1 cellular context compared by ENCODE assay signal in the genomic region with DNA sequence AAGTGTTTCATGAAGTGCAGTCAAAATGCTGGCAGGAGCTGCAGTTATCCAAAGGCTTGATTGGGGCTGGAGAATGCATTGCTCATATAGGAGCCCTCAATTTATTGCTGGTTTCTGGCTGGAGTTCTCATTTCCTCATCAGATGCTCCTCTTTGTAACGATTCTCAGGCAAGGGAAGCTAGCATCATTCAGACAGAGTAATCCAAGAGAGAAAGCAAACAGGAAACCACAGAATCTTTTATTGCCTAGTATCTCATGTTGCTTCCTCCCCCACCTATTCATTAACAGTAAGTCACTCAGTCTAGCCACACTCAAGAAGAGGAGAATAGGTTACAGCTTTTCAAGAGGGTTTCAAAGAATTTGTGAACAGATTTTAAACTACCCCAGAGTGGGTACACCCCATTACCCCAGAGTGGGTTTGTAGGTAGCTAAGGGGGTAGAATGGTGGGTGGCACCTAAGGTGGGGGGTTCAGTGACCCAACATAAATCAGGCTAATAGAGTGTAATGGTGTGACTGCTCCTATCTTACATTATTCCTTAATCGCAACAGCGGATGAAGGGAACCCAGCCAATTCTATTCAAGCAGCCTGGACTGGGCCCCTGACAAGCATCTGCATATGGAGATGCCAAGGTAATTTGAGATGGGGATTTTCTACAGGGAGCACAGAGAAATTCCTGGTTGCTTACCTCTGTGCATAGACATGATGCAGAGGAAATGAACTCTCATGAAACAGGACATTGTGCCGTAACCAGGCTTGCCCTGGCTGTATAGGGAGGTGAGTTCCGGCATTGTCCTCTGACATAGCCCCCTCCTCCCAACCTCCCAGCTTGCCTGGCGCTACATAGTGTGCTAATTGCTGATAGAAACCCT.
TF ChIP-seq lines count a peak whose summit lies in the region.

No MANE protein-coding gene starts in this region.

TF ChIP-seq in HEK293, 187 proteins besides CTCF, POLR2A, EP300 and RAD21 (continued from another document and continues in another):
- TF ChIP-seq ZNF280D (tag by site-specific recombination; IDR thresholded peaks at IDR 0.05) = no peak
- TF ChIP-seq ZNF354C (tag by site-specific recombination; IDR thresholded peaks at IDR 0.05; ENCODE audit: borderline replicate concordance, low read depth) = no peak
- no peak for TF ChIP-seq ZNF571 (tag by site-specific recombination; IDR thresholded peaks at IDR 0.05)
- no peak for TF ChIP-seq ZNF302 (tag by site-specific recombination; IDR thresholded peaks at IDR 0.05; ENCODE audit: low read depth)
- no peak for TF ChIP-seq ZNF560 (tag by site-specific recombination; IDR thresholded peaks at IDR 0.05; ENCODE audit: borderline replicate concordance)
- no peak for TF ChIP-seq IKZF3 (tag by site-specific recombination; IDR thresholded peaks at IDR 0.05)
- TF ChIP-seq, protein P1, sequence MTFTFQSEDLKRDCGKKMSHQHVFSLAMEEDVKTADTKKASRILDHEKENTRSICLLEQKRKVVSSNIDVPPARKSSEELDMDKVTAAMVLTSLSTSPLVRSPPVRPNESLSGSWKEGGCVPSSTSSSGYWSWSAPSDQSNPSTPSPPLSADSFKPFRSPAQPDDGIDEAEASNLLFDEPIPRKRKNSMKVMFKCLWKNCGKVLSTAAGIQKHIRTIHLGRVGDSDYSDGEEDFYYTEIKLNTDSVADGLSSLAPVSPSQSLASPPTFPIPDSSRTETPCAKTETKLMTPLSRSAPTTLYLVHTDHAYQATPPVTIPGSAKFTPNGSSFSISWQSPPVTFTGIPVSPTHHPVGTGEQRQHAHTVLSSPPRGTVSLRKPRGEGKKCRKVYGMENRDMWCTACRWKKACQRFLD (tag by site-specific recombination; IDR thresholded peaks at IDR 0.05) = no peak
- no peak for TF ChIP-seq HOXA7 (CRISPR knock-in tag; IDR thresholded peaks at IDR 0.05; ENCODE audit: borderline replicate concordance)
- TF ChIP-seq SALL2 (tag by site-specific recombination; IDR thresholded peaks at IDR 0.05; ENCODE audit: borderline replicate concordance) = no peak
- TF ChIP-seq GLI4 (tag by site-specific recombination; IDR thresholded peaks at IDR 0.05) = no peak
- no peak for TF ChIP-seq ZNF473 (tag by site-specific recombination; IDR thresholded peaks at IDR 0.05)
- no peak for TF ChIP-seq ZNF132 (tag by site-specific recombination; IDR thresholded peaks at IDR 0.05; ENCODE audit: borderline replicate concordance)
- TF ChIP-seq ZNF629 (tag by site-specific recombination; IDR thresholded peaks at IDR 0.05) = peak; percentile 75
- TF ChIP-seq, protein P2, sequence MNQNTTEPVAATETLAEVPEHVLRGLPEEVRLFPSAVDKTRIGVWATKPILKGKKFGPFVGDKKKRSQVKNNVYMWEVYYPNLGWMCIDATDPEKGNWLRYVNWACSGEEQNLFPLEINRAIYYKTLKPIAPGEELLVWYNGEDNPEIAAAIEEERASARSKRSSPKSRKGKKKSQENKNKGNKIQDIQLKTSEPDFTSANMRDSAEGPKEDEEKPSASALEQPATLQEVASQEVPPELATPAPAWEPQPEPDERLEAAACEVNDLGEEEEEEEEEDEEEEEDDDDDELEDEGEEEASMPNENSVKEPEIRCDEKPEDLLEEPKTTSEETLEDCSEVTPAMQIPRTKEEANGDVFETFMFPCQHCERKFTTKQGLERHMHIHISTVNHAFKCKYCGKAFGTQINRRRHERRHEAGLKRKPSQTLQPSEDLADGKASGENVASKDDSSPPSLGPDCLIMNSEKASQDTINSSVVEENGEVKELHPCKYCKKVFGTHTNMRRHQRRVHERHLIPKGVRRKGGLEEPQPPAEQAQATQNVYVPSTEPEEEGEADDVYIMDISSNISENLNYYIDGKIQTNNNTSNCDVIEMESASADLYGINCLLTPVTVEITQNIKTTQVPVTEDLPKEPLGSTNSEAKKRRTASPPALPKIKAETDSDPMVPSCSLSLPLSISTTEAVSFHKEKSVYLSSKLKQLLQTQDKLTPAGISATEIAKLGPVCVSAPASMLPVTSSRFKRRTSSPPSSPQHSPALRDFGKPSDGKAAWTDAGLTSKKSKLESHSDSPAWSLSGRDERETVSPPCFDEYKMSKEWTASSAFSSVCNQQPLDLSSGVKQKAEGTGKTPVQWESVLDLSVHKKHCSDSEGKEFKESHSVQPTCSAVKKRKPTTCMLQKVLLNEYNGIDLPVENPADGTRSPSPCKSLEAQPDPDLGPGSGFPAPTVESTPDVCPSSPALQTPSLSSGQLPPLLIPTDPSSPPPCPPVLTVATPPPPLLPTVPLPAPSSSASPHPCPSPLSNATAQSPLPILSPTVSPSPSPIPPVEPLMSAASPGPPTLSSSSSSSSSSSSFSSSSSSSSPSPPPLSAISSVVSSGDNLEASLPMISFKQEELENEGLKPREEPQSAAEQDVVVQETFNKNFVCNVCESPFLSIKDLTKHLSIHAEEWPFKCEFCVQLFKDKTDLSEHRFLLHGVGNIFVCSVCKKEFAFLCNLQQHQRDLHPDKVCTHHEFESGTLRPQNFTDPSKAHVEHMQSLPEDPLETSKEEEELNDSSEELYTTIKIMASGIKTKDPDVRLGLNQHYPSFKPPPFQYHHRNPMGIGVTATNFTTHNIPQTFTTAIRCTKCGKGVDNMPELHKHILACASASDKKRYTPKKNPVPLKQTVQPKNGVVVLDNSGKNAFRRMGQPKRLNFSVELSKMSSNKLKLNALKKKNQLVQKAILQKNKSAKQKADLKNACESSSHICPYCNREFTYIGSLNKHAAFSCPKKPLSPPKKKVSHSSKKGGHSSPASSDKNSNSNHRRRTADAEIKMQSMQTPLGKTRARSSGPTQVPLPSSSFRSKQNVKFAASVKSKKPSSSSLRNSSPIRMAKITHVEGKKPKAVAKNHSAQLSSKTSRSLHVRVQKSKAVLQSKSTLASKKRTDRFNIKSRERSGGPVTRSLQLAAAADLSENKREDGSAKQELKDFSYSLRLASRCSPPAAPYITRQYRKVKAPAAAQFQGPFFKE (tag by site-specific recombination; IDR thresholded peaks at IDR 0.05; ENCODE audit: borderline replicate concordance) = no peak
- TF ChIP-seq ZNF670 (tag by site-specific recombination; IDR thresholded peaks at IDR 0.05; ENCODE audit: low read depth) = no peak
- no peak for TF ChIP-seq MEIS1 (CRISPR knock-in tag; IDR thresholded peaks at IDR 0.05; ENCODE audit: borderline replicate concordance)
- no peak for TF ChIP-seq ZNF513 (tag by site-specific recombination; IDR thresholded peaks at IDR 0.05)
- no peak for TF ChIP-seq ZNF37A (tag by site-specific recombination; IDR thresholded peaks at IDR 0.05)
- no peak for TF ChIP-seq ZSCAN5A (tag by site-specific recombination; IDR thresholded peaks at IDR 0.05)
- TF ChIP-seq ZNF701 (tag by site-specific recombination; IDR thresholded peaks at IDR 0.05) = no peak
- TF ChIP-seq ZNF248 (tag by site-specific recombination; IDR thresholded peaks at IDR 0.05) = no peak
- TF ChIP-seq BCL11A (tag by site-specific recombination; IDR thresholded peaks at IDR 0.05; ENCODE audit: low read depth) = 0 out of 2 replicates have a peak, but pooled peaks have one; percentile 45
- TF ChIP-seq ZNF404 (tag by site-specific recombination; IDR thresholded peaks at IDR 0.05) = no peak
- TF ChIP-seq GLI2 (tag by site-specific recombination; IDR thresholded peaks at IDR 0.05; ENCODE audit: borderline replicate concordance, low read depth) = no peak
- 0 out of 2 replicates have a peak, but pooled peaks have one; percentile 6 for TF ChIP-seq ZNF623 (tag by site-specific recombination; IDR thresholded peaks at IDR 0.05)
- TF ChIP-seq KLF7 (tag by site-specific recombination; IDR thresholded peaks at IDR 0.05; ENCODE audit: borderline replicate concordance) = no peak
- no peak for TF ChIP-seq ZNF133 (tag by site-specific recombination; IDR thresholded peaks at IDR 0.05)
- TF ChIP-seq ZNF664 (tag by site-specific recombination; IDR thresholded peaks at IDR 0.05) = no peak
- no peak for TF ChIP-seq ZNF610 (tag by site-specific recombination; IDR thresholded peaks at IDR 0.05; ENCODE audit: borderline replicate concordance)
- TF ChIP-seq ZNF777 (tag by site-specific recombination; IDR thresholded peaks at IDR 0.05; ENCODE audit: borderline replicate concordance) = no peak
- TF ChIP-seq ZNF549 (tag by site-specific recombination; IDR thresholded peaks at IDR 0.05) = peak; percentile 57
- peak; percentile 45; the same call in 1 of the 2 replicates for TF ChIP-seq ZBTB44 (tag by site-specific recombination; IDR thresholded peaks at IDR 0.05)
- no peak for TF ChIP-seq ELK4 (IDR thresholded peaks at IDR 0.05; ENCODE audit: borderline replicate concordance, low read depth, low read length)
- no peak for TF ChIP-seq PRDM4 (tag by site-specific recombination; IDR thresholded peaks at IDR 0.05)
- TF ChIP-seq ZBTB8A (tag by site-specific recombination; IDR thresholded peaks at IDR 0.05) = no peak
